Comparison of ENCODE assay signal across 8 cellular contexts in genomic region chr1:230772457-230773395, GRCh38. TPM values are rescaled to one million over a fixed set of nuclear protein-coding genes. Genes with fewer than 3 reads are reported as not detected.
DNase-seq lines count a peak whose midpoint lies in the region; ATAC-seq and TF ChIP-seq lines count a peak whose summit lies in the region.

No MANE protein-coding gene starts in this region.

- no peaks in the 10 kb centered on the region for H3F3A ChIP-seq in GM23338 (replicated peaks; ENCODE audit: low read depth)

- H3K4me3 ChIP-seq in GM23338 = no peak overlapping the region
- no peak overlapping the region for H3K4me3 ChIP-seq in epithelial cell of esophagus (ENCODE audit: low read length)

- TF ChIP-seq CTCF in GM23338 (conservative IDR thresholded peaks at IDR 0.05; ENCODE audit: low read depth in 2 of 2) (peak; percentile 56 to 73), epithelial cell of esophagus (IDR thresholded peaks at IDR 0.05; ENCODE audit: insufficient read depth, low read depth, low read length, missing control alignments) (peak; percentile 70)

- H3K27ac ChIP-seq in GM23338 (ENCODE audit: low read depth) = no peak overlapping the region

- no peak overlapping the region for H3K4me3 Mint-ChIP-seq in GM23338

- H3K4me2 ChIP-seq in GM23338 = no peak overlapping the region

- no peaks in the 10 kb centered on the region for H3K4me1 ChIP-seq in GM23338 (ENCODE audit: insufficient read depth)

- H3K27me3 ChIP-seq in GM23338 (ENCODE audit: insufficient read depth) = peaks cover under 1% of the 10 kb centered on the region; the same call in 1 of the 2 replicates

- H2AFZ ChIP-seq in GM23338 = no peak overlapping the region

- ATAC-seq in GM23338 = peak; percentile 89
- ATAC-seq in HG02840 (IDR thresholded peaks at IDR 0.05; ENCODE audit: low FRiP score, unreplicated experiment) = no peak
- no peak for ATAC-seq in GM21825 (IDR thresholded peaks at IDR 0.05; ENCODE audit: unreplicated experiment)
- ATAC-seq in HG03159 (IDR thresholded peaks at IDR 0.05; ENCODE audit: unreplicated experiment) = no peak
- ATAC-seq in stimulated activated naive CD8-positive, alpha-beta T cell treated with anti-CD3 and anti-CD28 coated beads, Interleukin-15, Interleukin-2, amounts not matched to agents 100 U/mL and 50 U/mL, for 24 hours = no peak

- H3K36me3 Mint-ChIP-seq in GM23338 (ENCODE audit: low read depth) = no peaks in the 10 kb centered on the region

- H3K9me2 ChIP-seq in GM23338 (ENCODE audit: insufficient read depth) = peaks cover 6% of the 10 kb centered on the region; the same call in 1 of the 2 replicates

- no peaks in the 10 kb centered on the region; the same call in 2 of the 3 replicates for H3K9me3 Mint-ChIP-seq in GM23338

- H4K20me1 ChIP-seq in GM23338 (replicated peaks; ENCODE audit: insufficient read depth) = no peaks in the 10 kb centered on the region

- H3K4me1 Mint-ChIP-seq in GM23338 = no peaks in the 10 kb centered on the region

- DNase-seq in GM23338 (ENCODE audit: low spot score) (peak; percentile 61), NOMO-1 treated with DMSO at 0.1 percent for 48 hours (lab: John Stamatoyannopoulos, UW; ENCODE audit: unreplicated experiment) (peak; percentile 61), epithelial cell of esophagus (ENCODE audit: low read depth) (peak; percentile 45), myocyte (ENCODE audit: low read depth) (peak; percentile 81)
- DNase-seq in stimulated activated naive CD8-positive, alpha-beta T cell treated with anti-CD3 and anti-CD28 coated beads, Interleukin-15, Interleukin-2, amounts not matched to agents 100 U/mL and 50 U/mL, for 24 hours = no peak

- H3K36me3 ChIP-seq in GM23338 (ENCODE audit: insufficient read depth) = no peaks in the 10 kb centered on the region

- peaks cover 3% of the 10 kb centered on the region for H3K27me3 Mint-ChIP-seq in GM23338 (ENCODE audit: insufficient read depth, low read depth, poor library complexity)

- no peak overlapping the region for H3K27ac Mint-ChIP-seq in GM23338

- no peaks in the 10 kb centered on the region for H3K79me2 ChIP-seq in GM23338 (replicated peaks; ENCODE audit: insufficient read depth)

TF ChIP-seq in GM23338, 12 proteins besides CTCF, POLR2A, EP300 and RAD21 (continues in another document):
- TF ChIP-seq ZNF114 (CRISPR knock-in tag; IDR thresholded peaks at IDR 0.05) = no peak
- TF ChIP-seq ZNF462 (CRISPR knock-in tag; IDR thresholded peaks at IDR 0.05) = no peak
- TF ChIP-seq REST (IDR thresholded peaks at IDR 0.05; ENCODE audit: unreplicated experiment) = no peak
- no peak for TF ChIP-seq ETS1 (IDR thresholded peaks at IDR 0.05)
- no peak for TF ChIP-seq EZH2phosphoT487 (IDR thresholded peaks at IDR 0.05; ENCODE audit: unreplicated experiment)
- no peak for TF ChIP-seq NANOG (IDR thresholded peaks at IDR 0.05; ENCODE audit: borderline replicate concordance)
- TF ChIP-seq EZH2 (IDR thresholded peaks at IDR 0.05; ENCODE audit: low read depth, unreplicated experiment) = no peak
- TF ChIP-seq JUNB (IDR thresholded peaks at IDR 0.05; ENCODE audit: unreplicated experiment) = no peak

RNA-seq across cellular contexts. Expression of gene CAPN9, which starts 25.5 kb away (rescaled TPM):
- total RNA-seq in GM23338 (2014; rRNA removed; shearing (Covaris generic)) = 0.07 TPM in 1 of 2 replicates, not detected in the other
- polyA plus RNA-seq in GM23338 (2016; fragmentation: Nextera tagmentation; extraction: Ambion mirVana) = 0.33 TPM in 1 of 2 replicates, not detected in the other
- 0.05 TPM in 1 of 2 replicates, not detected in the other for total RNA-seq in myocyte
- polyA plus RNA-seq in myocyte (2012) = 0.24 TPM

RNA-seq across cellular contexts. Expression of gene AGT, which starts 58.8 kb away (rescaled TPM):
- not detected in 2 replicates for total RNA-seq in GM23338 (2014; rRNA removed; shearing (Covaris generic))
- polyA plus RNA-seq in GM23338 (2016; fragmentation: Nextera tagmentation; extraction: Ambion mirVana) = 0.11 TPM in 1 of 2 replicates, not detected in the other
- 31.7 and 36.5 TPM in 2 replicates for total RNA-seq in myocyte
- polyA plus RNA-seq in myocyte (2012) = 19.9 TPM

Comparison
In these comparisons a context has a peak if more than half of its experiments do, and no peak if none do; other contexts are left out.
1. RNA of gene AGT, which starts 58.8 kb away (total RNA-seq): 31.7 to 36.5 TPM in myocyte; not detected in GM23338; every median in the first group is over 10 times any median in the second.